8 cellular contexts compared by ENCODE assay signal in genomic region chr10:71694567-71694968, GRCh38. TPM values are rescaled to one million over a fixed set of nuclear protein-coding genes. Genes with fewer than 3 reads are reported as not detected.
DNase-seq lines count a peak whose midpoint lies in the region; ATAC-seq, FAIRE-seq and TF ChIP-seq lines count a peak whose summit lies in the region.

No MANE protein-coding gene starts in this region.

- TF ChIP-seq CTCF in activated B cell treated with CpG ODN at 0.5 μM for 24 hours (IDR thresholded peaks at IDR 0.05) = no peak

- H3K9me3 Mint-ChIP-seq in activated B cell treated with CpG ODN at 0.5 μM for 24 hours = peaks cover 2% of the 10 kb centered on the region

- POLR2A ChIA-PET in activated B cell treated with CpG ODN at 0.5 μM for 24 hours (lab: Charles Lee) = interaction anchor here (1.0 to 2.8 kb wide), 10 partner anchors 14 to 375 kb away, joined by 3 to 19 read pairs (median 8); partner anchors contain the start of genes SLC29A3 and VSIR

- no peaks in the 10 kb centered on the region for H3K27me3 Mint-ChIP-seq in activated B cell treated with CpG ODN at 0.5 μM for 24 hours

- H3K36me3 Mint-ChIP-seq in activated B cell treated with CpG ODN at 0.5 μM for 24 hours (ENCODE audit: low read depth) = no peaks in the 10 kb centered on the region

- peak overlapping the region; percentile 74 for H3K27ac Mint-ChIP-seq in activated B cell treated with CpG ODN at 0.5 μM for 24 hours

- peaks cover 63% of the 10 kb centered on the region for H3K4me1 Mint-ChIP-seq in activated B cell treated with CpG ODN at 0.5 μM for 24 hours

- CTCF ChIA-PET in activated B cell treated with CpG ODN at 0.5 μM for 24 hours (lab: Charles Lee) = interaction anchor here (0.6 to 3.0 kb wide), 15 partner anchors 13 to 645 kb away, joined by 3 to 22 read pairs (median 4); partner anchors contain the start of genes CDH23 and SLC29A3

- ATAC-seq in GM19395 (IDR thresholded peaks at IDR 0.05; ENCODE audit: unreplicated experiment) (peak; percentile 87), HG03342 (IDR thresholded peaks at IDR 0.05; ENCODE audit: unreplicated experiment) (peak; percentile 82), activated B cell treated with CpG ODN at 0.5 μM for 24 hours (ENCODE audit: low read depth) (peak; percentile 87)

- FAIRE-seq in RCC 7860 (lab: Jason Lieb, UNC) (no peak), HTR-8/SVneo (lab: Jason Lieb, UNC) (no peak)

- DNase-seq in CD1c-positive myeloid dendritic cell (ENCODE audit: extremely low spot score) (peak; percentile 91), activated B cell treated with CpG ODN at 0.5 μM for 24 hours (peak; percentile 67), inferior parietal cortex (ENCODE audit: extremely low spot score) (peak; percentile 28), RCC 7860 (ENCODE audit: low spot score) (no peak), HTR-8/SVneo (ENCODE audit: insufficient read length, low spot score) (no peak), amniotic stem cell (lab: John Stamatoyannopoulos, UW) (no peak)

- H3K4me3 Mint-ChIP-seq in activated B cell treated with CpG ODN at 0.5 μM for 24 hours = peak overlapping the region; percentile 28

- intact Hi-C loops in activated B cell treated with CpG ODN at 0.5 μM for 24 hours (cut with micrococcal nuclease) = loop anchor here (1.0 to 10.0 kb wide), 7 partner anchors 34 to 320 kb away; partner anchors contain the start of gene VSIR

RNA-seq across cellular contexts. Expression of gene C10orf105, which starts 25.0 kb away (rescaled TPM):
- not detected in 2 replicates for total RNA-seq in activated B cell treated with CpG ODN at 0.5 μM for 24 hours

Comparison
In these comparisons a context has a peak if more than half of its experiments do, and no peak if none do; other contexts are left out.
1. DNase-seq: peak in CD1c-positive myeloid dendritic cell (single experiment), activated B cell treated with CpG ODN at 0.5 μM for 24 hours (single experiment) and inferior parietal cortex (single experiment); none in RCC 7860 (single experiment), HTR-8/SVneo (single experiment) and amniotic stem cell (single experiment).
2. Peak in every context shown above with its lines, with median percentiles within 50 percentile points of each other: ATAC-seq.